In genomic region chr12:108599541-108599940, GRCh38 we compare ENCODE assay signal across 32 cellular contexts. TPM values are rescaled to one million over a fixed set of nuclear protein-coding genes. Genes with fewer than 3 reads are reported as not detected.
"Had no signal": no experiment of that assay in that cellular context is flagged by ENCODE, and none has a peak within 500 bp of the region (broad histone marks: within the 10 kb centered on the region; RNA-seq: fewer than 3 reads in every experiment).

No MANE protein-coding gene starts in this region.

- H3K4me1 Mint-ChIP-seq: activated B cell treated with CpG ODN at 0.5 μM for 24 hours; activated naive CD4-positive, alpha-beta T cell treated with anti-CD3 and anti-CD28 coated beads, Interleukin-2, amount 10 ng/mL, durations not matched to agents 7 days and 5 days; activated naive CD8-positive, alpha-beta T cell treated with anti-CD3 and anti-CD28 coated beads, Interleukin-2, amount 10 ng/mL, durations not matched to agents 7 days and 5 days; central memory CD8-positive, alpha-beta T cell; endodermal cell had no signal

- ATAC-seq: activated CD4-positive, CD25-positive, alpha-beta regulatory T cell treated with anti-CD3 and anti-CD28 coated beads, Interleukin-2, amount 50 U/mL, for 24 hours; activated CD8-positive, alpha-beta T cell treated with anti-CD3 and anti-CD28 coated beads, Interleukin-2, amount 10 ng/mL, durations not matched to agents 7 days and 5 days; activated naive CD4-positive, alpha-beta T cell treated with anti-CD3 and anti-CD28 coated beads, Interleukin-2, amount 50 U/mL, for 72 hours; activated T-cell treated with anti-CD3 and anti-CD28 coated beads, Interleukin-2, amount 50 U/mL, for 72 hours; esophagus mucosa; foreskin keratinocyte; gastrocnemius medialis; T-helper 17 cell had no signal

- H3K27ac ChIP-seq: ascending aorta, brain microvascular endothelial cell, coronary artery, dorsolateral prefrontal cortex, foreskin keratinocyte, gastrocnemius medialis, WERI-Rb-1 had no signal

- H3K4me3 Mint-ChIP-seq: activated B cell treated with CpG ODN at 0.5 μM for 24 hours; activated CD4-positive, alpha-beta memory T cell treated with anti-CD3 and anti-CD28 coated beads for 36 hours; activated CD8-positive, alpha-beta T cell treated with anti-CD3 and anti-CD28 coated beads, Interleukin-2, amount 10 ng/mL, durations not matched to agents 7 days and 5 days; activated naive CD4-positive, alpha-beta T cell treated with anti-CD3 and anti-CD28 coated beads, Interleukin-2, amount 10 ng/mL, durations not matched to agents 7 days and 5 days; activated naive CD8-positive, alpha-beta T cell treated with anti-CD3 and anti-CD28 coated beads, Interleukin-2, amount 10 ng/mL, durations not matched to agents 7 days and 5 days; activated T-cell treated with anti-CD3 and anti-CD28 coated beads, Interleukin-2, amount 50 U/mL, for 24 hours; activated T-cell treated with anti-CD3 and anti-CD28 coated beads, Interleukin-2, amount 50 U/mL, for 72 hours; central memory CD8-positive, alpha-beta T cell; dendritic cell treated with granulocyte-macrophage colony-stimulating factor and Interleukin-4, amounts not matched to agents 40 ng/mL and 50 ng/mL, for 4 days; endodermal cell; T-helper 17 cell; T-helper 2 cell treated with Interferon-gamma antibody and Interleukin-4, amounts not matched to agents 5 μg/mL and 100 μg/mL, for 36 hours had no signal

- H3K36me3 Mint-ChIP-seq: activated CD4-positive, alpha-beta memory T cell treated with anti-CD3 and anti-CD28 coated beads for 36 hours; activated naive CD4-positive, alpha-beta T cell treated with anti-CD3 and anti-CD28 coated beads, Interleukin-2, amount 10 ng/mL, durations not matched to agents 7 days and 5 days; activated naive CD4-positive, alpha-beta T cell treated with anti-CD3 and anti-CD28 coated beads, Interleukin-2, amount 50 U/mL, for 72 hours; activated naive CD8-positive, alpha-beta T cell treated with anti-CD3 and anti-CD28 coated beads, Interleukin-2, amount 10 ng/mL, durations not matched to agents 7 days and 5 days had no signal

- H3K27me3 Mint-ChIP-seq: activated B cell treated with CpG ODN at 0.5 μM for 24 hours; activated CD4-positive, alpha-beta memory T cell treated with anti-CD3 and anti-CD28 coated beads for 36 hours; activated T-cell treated with anti-CD3 and anti-CD28 coated beads, Interleukin-2, amount 50 U/mL, for 24 hours; central memory CD8-positive, alpha-beta T cell; T-helper 17 cell had no signal

- H3K36me3 ChIP-seq: ascending aorta, brain microvascular endothelial cell, gastrocnemius medialis, WERI-Rb-1 had no signal

- DNase-seq: activated B cell treated with CpG ODN at 0.5 μM for 24 hours; activated CD4-positive, alpha-beta memory T cell treated with anti-CD3 and anti-CD28 coated beads for 36 hours; activated CD4-positive, alpha-beta T cell treated with anti-CD3 and anti-CD28 coated beads for 48 hours; activated CD4-positive, alpha-beta T cell treated with anti-CD3 and anti-CD28 coated beads, Interleukin-2, amount 50 U/mL, for 1 hour; activated CD8-positive, alpha-beta memory T cell treated with anti-CD3 and anti-CD28 coated beads, Interleukin-2, amount 50 U/mL, for 48 hours; activated CD8-positive, alpha-beta T cell treated with anti-CD3 and anti-CD28 coated beads, Interleukin-2, amount 10 ng/mL, durations not matched to agents 7 days and 5 days; activated gamma-delta T cell; activated naive CD4-positive, alpha-beta T cell; activated naive CD4-positive, alpha-beta T cell treated with anti-CD3 and anti-CD28 coated beads, Interleukin-2, amount 10 ng/mL, durations not matched to agents 7 days and 5 days; activated naive CD8-positive, alpha-beta T cell treated with anti-CD3 and anti-CD28 coated beads, Interleukin-2, amount 10 ng/mL, durations not matched to agents 7 days and 5 days; activated T-cell treated with anti-CD3 and anti-CD28 coated beads for 4 hours; activated T-cell treated with anti-CD3 and anti-CD28 coated beads, Interleukin-2, amount 50 U/mL, for 24 hours; activated T-cell treated with anti-CD3 and anti-CD28 coated beads, Interleukin-2, amount 50 U/mL, for 72 hours; brain microvascular endothelial cell; dorsolateral prefrontal cortex; effector memory CD4-positive, alpha-beta T cell; endodermal cell; foreskin keratinocyte; gastrocnemius medialis; glutamatergic neuron; T-helper 1 cell; T-helper 17 cell; T1000; WERI-Rb-1 had no signal

- H3K4me1 ChIP-seq: ascending aorta, foreskin keratinocyte, gastrocnemius medialis had no signal

- H3K9me3 Mint-ChIP-seq: activated B cell treated with CpG ODN at 0.5 μM for 24 hours; activated CD4-positive, alpha-beta memory T cell treated with anti-CD3 and anti-CD28 coated beads for 36 hours; activated naive CD4-positive, alpha-beta T cell treated with anti-CD3 and anti-CD28 coated beads, Interleukin-2, amount 10 ng/mL, durations not matched to agents 7 days and 5 days; activated naive CD4-positive, alpha-beta T cell treated with anti-CD3 and anti-CD28 coated beads, Interleukin-2, amount 50 U/mL, for 72 hours; activated naive CD8-positive, alpha-beta T cell treated with anti-CD3 and anti-CD28 coated beads, Interleukin-2, amount 10 ng/mL, durations not matched to agents 7 days and 5 days; activated T-cell treated with anti-CD3 and anti-CD28 coated beads, Interleukin-2, amount 50 U/mL, for 24 hours; activated T-cell treated with anti-CD3 and anti-CD28 coated beads, Interleukin-2, amount 50 U/mL, for 72 hours; central memory CD8-positive, alpha-beta T cell; dendritic cell treated with granulocyte-macrophage colony-stimulating factor and Interleukin-4, amounts not matched to agents 40 ng/mL and 50 ng/mL, for 4 days; endodermal cell; T-helper 2 cell treated with Interferon-gamma antibody and Interleukin-4, amounts not matched to agents 5 μg/mL and 100 μg/mL, for 36 hours had no signal

- H3K27me3 ChIP-seq: ascending aorta, brain microvascular endothelial cell, dorsolateral prefrontal cortex, gastrocnemius medialis had no signal

- H3K9me3 ChIP-seq: ascending aorta, gastrocnemius medialis had no signal

- H3K4me3 ChIP-seq: ascending aorta, coronary artery, dorsolateral prefrontal cortex, gastrocnemius medialis had no signal

- H3K27ac Mint-ChIP-seq: activated B cell treated with CpG ODN at 0.5 μM for 24 hours; activated CD4-positive, alpha-beta memory T cell treated with anti-CD3 and anti-CD28 coated beads for 36 hours; activated CD8-positive, alpha-beta T cell treated with anti-CD3 and anti-CD28 coated beads, Interleukin-2, amount 10 ng/mL, durations not matched to agents 7 days and 5 days; activated naive CD4-positive, alpha-beta T cell treated with anti-CD3 and anti-CD28 coated beads, Interleukin-2, amount 10 ng/mL, durations not matched to agents 7 days and 5 days; activated naive CD8-positive, alpha-beta T cell treated with anti-CD3 and anti-CD28 coated beads, Interleukin-2, amount 10 ng/mL, durations not matched to agents 7 days and 5 days; activated T-cell treated with anti-CD3 and anti-CD28 coated beads, Interleukin-2, amount 50 U/mL, for 24 hours; activated T-cell treated with anti-CD3 and anti-CD28 coated beads, Interleukin-2, amount 50 U/mL, for 72 hours; dendritic cell treated with granulocyte-macrophage colony-stimulating factor and Interleukin-4, amounts not matched to agents 40 ng/mL and 50 ng/mL, for 4 days; endodermal cell; T-helper 17 cell; T-helper 2 cell treated with Interferon-gamma antibody and Interleukin-4, amounts not matched to agents 5 μg/mL and 100 μg/mL, for 36 hours had no signal

RNA-seq across cellular contexts. Expression of gene TMEM119, which starts 1.7 kb away (rescaled TPM):
- total RNA-seq: activated B cell treated with CpG ODN at 0.5 μM for 24 hours; activated CD8-positive, alpha-beta T cell treated with anti-CD3 and anti-CD28 coated beads, Interleukin-2, amount 10 ng/mL, durations not matched to agents 7 days and 5 days; foreskin keratinocyte had no signal
